8 cellular contexts compared by ENCODE assay signal in the genomic region with DNA sequence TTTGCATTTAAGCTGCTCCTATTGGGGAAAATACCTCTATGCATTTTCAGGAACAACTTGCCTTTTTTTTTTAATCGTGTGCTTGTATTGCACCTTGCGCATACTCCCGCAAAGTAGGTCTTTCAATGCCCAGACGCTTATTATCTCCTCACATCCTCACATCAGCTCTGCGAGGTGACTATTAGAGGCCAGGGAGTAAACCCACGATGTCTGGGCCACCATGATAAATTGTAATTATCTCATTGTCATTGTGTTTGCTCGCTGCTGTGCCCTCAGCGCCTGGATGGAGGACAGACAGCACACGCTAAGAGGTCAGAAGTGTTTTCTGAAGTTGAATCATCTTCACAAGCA. TPM values are rescaled to one million over a fixed set of nuclear protein-coding genes. Genes with fewer than 3 reads are reported as not detected.
DNase-seq lines count a peak whose midpoint lies in the region; ATAC-seq and TF ChIP-seq lines count a peak whose summit lies in the region.

No MANE protein-coding gene starts in this region.

- H3K4me1 ChIP-seq in duodenal mucosa (ENCODE audit: control insufficient read depth in 1 of 2, insufficient read depth in 2 of 2, low read length in 2 of 2): peaks cover 28 to 31% of the 10 kb centered on the region in 2 donors
- H3K4me1 ChIP-seq in osteoblast (ENCODE audit: insufficient read depth, low read length): peaks cover 18% of the 10 kb centered on the region

- H3K27me3 ChIP-seq in duodenal mucosa (ENCODE audit: control insufficient read depth in 1 of 2, insufficient read depth in 2 of 2, low read length in 2 of 2): no peaks in the 10 kb centered on the region
- H3K27me3 ChIP-seq in osteoblast (ENCODE audit: insufficient read depth, low read length): no peaks in the 10 kb centered on the region

- ATAC-seq in HG02973 (IDR thresholded peaks at IDR 0.05; ENCODE audit: unreplicated experiment) (no peak), GM21528 (IDR thresholded peaks at IDR 0.05; ENCODE audit: low FRiP score, unreplicated experiment) (no peak), HG03520 (IDR thresholded peaks at IDR 0.05; ENCODE audit: unreplicated experiment) (no peak)

- H3K9me3 ChIP-seq in duodenal mucosa (ENCODE audit: control insufficient read depth in 1 of 2, low read length in 2 of 2): no peaks in the 10 kb centered on the region
- no peaks in the 10 kb centered on the region for H3K9me3 ChIP-seq in osteoblast (ENCODE audit: low read depth, low read length)

- H3K27ac ChIP-seq in duodenal mucosa (ENCODE audit: low read depth, low read length) (no peak overlapping the region), osteoblast (ENCODE audit: low read depth, low read length) (peak overlapping the region; percentile 59)

- peak overlapping the region; percentile 35 to 45 for H3K9ac ChIP-seq in duodenal mucosa (ENCODE audit: low read depth in 1 of 2, low read length in 2 of 2)

- peaks cover 15% of the 10 kb centered on the region for H3K79me2 ChIP-seq in osteoblast (ENCODE audit: insufficient read depth, low read length)

- DNase-seq in ELR (ENCODE audit: low read depth): peak; percentile 17
- peak; percentile 66 for DNase-seq in NCI-H748 (lab: John Stamatoyannopoulos, UW; ENCODE audit: unreplicated experiment)
- no peak for DNase-seq in osteoblast (ENCODE audit: insufficient read length, low spot score, missing footprints)
- DNase-seq in cerebellar cortex (ENCODE audit: low spot score): no peak

- TF ChIP-seq CTCF in osteoblast (IDR thresholded peaks at IDR 0.05; ENCODE audit: extremely low read depth, low read depth, low read length): no peak

- H3K36me3 ChIP-seq in duodenal mucosa (ENCODE audit: control insufficient read depth in 1 of 2, insufficient read depth in 2 of 2, low read length in 2 of 2) (no peaks in the 10 kb centered on the region), osteoblast (ENCODE audit: insufficient read depth, low read length) (no peaks in the 10 kb centered on the region)

- H4K20me1 ChIP-seq in osteoblast (ENCODE audit: insufficient read depth, low read length): no peaks in the 10 kb centered on the region

- H3K4me3 ChIP-seq in duodenal mucosa (ENCODE audit: low read depth in 1 of 2, low read length in 2 of 2): peak overlapping the region; percentile 66 to 74
- peak overlapping the region; percentile 89 for H3K4me3 ChIP-seq in osteoblast (ENCODE audit: insufficient read depth, low read length)

- H2AFZ ChIP-seq in osteoblast (ENCODE audit: low read length): peak overlapping the region; percentile 72

- peak overlapping the region; percentile 77 for H3K4me2 ChIP-seq in osteoblast (ENCODE audit: insufficient read depth, low read length)

RNA-seq across cellular contexts. Expression of a gene that starts 1.0 kb away (rescaled TPM):
- total RNA-seq in osteoblast: 61.2 and 64.5 TPM in 2 replicates

Comparison
In these comparisons a context has a peak if more than half of its experiments do, and no peak if none do; other contexts are left out.
1. DNase-seq: peak in ELR (single experiment) and NCI-H748 (single experiment); none in osteoblast (single experiment) and cerebellar cortex (single experiment).